1 cellular context compared by ENCODE assay signal in the genomic region with DNA sequence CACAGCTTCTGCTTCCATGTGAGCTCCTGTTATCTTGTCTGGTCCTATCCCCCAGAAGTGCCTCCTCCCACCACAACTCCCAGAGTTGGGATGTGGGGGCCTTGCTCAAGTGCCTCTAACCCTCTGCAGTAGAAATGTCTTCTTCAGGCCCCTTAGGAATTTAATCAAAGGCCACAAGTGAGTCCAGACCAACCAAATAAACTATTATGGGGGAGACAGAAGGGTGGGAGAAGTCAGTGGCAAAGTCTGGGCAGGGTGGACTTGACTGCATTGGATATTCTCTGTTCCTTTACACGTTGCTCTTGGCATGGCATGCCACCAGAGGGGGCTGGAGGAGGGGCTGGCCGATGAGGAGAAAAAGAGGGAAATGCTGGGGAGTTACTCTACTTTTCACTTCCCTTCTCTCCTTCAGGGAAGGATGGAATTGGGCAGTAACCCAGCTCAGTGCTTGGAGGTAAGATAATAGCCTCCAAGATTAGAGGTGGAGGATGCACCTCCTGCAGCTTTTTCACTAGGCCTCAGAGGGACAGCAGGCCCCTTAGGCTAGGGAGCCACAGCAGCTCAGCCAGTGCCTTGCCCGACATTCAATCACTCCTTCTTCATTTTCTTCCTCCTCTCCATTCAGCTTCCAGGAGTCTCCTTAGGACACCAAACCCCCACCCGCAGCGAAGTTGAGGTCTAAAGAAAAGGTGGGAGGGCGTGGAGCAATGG.
TF ChIP-seq lines count a peak whose summit lies in the region.

No MANE protein-coding gene starts in this region.

TF ChIP-seq in A549, 52 proteins besides CTCF, POLR2A, EP300 and RAD21 (continued from another document):
- TF ChIP-seq, protein P1, sequence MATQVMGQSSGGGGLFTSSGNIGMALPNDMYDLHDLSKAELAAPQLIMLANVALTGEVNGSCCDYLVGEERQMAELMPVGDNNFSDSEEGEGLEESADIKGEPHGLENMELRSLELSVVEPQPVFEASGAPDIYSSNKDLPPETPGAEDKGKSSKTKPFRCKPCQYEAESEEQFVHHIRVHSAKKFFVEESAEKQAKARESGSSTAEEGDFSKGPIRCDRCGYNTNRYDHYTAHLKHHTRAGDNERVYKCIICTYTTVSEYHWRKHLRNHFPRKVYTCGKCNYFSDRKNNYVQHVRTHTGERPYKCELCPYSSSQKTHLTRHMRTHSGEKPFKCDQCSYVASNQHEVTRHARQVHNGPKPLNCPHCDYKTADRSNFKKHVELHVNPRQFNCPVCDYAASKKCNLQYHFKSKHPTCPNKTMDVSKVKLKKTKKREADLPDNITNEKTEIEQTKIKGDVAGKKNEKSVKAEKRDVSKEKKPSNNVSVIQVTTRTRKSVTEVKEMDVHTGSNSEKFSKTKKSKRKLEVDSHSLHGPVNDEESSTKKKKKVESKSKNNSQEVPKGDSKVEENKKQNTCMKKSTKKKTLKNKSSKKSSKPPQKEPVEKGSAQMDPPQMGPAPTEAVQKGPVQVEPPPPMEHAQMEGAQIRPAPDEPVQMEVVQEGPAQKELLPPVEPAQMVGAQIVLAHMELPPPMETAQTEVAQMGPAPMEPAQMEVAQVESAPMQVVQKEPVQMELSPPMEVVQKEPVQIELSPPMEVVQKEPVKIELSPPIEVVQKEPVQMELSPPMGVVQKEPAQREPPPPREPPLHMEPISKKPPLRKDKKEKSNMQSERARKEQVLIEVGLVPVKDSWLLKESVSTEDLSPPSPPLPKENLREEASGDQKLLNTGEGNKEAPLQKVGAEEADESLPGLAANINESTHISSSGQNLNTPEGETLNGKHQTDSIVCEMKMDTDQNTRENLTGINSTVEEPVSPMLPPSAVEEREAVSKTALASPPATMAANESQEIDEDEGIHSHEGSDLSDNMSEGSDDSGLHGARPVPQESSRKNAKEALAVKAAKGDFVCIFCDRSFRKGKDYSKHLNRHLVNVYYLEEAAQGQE (IDR thresholded peaks at IDR 0.05): no peak
- no peak for TF ChIP-seq HEYL (CRISPR knock-in tag; IDR thresholded peaks at IDR 0.05)
- TF ChIP-seq, protein P2, sequence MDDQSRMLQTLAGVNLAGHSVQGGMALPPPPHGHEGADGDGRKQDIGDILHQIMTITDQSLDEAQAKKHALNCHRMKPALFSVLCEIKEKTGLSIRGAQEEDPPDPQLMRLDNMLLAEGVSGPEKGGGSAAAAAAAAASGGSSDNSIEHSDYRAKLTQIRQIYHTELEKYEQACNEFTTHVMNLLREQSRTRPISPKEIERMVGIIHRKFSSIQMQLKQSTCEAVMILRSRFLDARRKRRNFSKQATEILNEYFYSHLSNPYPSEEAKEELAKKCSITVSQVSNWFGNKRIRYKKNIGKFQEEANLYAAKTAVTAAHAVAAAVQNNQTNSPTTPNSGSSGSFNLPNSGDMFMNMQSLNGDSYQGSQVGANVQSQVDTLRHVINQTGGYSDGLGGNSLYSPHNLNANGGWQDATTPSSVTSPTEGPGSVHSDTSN (IDR thresholded peaks at IDR 0.05): no peak
